Comparison of ENCODE assay signal across 1 cellular context in the genomic region with DNA sequence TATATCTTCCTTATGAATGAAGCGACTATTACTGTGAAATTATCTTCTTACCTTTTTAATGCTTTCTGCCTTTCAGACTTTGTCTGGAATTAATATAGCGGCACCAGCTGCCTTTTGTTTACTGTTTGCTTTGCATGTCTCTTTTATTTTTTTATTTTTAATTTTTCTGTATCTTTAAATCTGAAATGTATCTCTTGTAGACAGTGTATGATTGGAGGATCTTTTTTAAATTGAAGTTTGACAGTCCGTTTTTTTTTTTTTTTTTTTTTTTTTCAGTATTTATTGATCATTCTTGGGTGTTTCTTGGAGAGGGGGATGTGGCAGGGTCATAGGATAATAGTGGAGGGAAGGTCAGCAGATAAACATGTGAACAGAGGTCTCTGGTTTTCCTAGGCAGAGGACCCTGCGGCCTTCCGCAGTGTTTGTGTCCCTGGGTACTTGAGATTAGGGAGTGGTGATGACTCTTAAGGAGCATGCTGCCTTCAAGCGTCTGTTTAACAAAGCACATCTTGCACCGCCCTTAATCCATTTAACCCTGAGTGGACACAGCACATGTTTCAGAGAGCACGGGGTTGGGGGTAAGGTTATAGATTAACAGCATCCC.
A peak's percentile ranks its signal among the peaks of the same experiment; 100 is the strongest.
TF ChIP-seq lines count a peak whose summit lies in the region.

No MANE protein-coding gene starts in this region.

TF ChIP-seq in K562, 482 proteins besides CTCF, POLR2A, EP300 and RAD21 (continued from another document):
- TF ChIP-seq, protein P1, sequence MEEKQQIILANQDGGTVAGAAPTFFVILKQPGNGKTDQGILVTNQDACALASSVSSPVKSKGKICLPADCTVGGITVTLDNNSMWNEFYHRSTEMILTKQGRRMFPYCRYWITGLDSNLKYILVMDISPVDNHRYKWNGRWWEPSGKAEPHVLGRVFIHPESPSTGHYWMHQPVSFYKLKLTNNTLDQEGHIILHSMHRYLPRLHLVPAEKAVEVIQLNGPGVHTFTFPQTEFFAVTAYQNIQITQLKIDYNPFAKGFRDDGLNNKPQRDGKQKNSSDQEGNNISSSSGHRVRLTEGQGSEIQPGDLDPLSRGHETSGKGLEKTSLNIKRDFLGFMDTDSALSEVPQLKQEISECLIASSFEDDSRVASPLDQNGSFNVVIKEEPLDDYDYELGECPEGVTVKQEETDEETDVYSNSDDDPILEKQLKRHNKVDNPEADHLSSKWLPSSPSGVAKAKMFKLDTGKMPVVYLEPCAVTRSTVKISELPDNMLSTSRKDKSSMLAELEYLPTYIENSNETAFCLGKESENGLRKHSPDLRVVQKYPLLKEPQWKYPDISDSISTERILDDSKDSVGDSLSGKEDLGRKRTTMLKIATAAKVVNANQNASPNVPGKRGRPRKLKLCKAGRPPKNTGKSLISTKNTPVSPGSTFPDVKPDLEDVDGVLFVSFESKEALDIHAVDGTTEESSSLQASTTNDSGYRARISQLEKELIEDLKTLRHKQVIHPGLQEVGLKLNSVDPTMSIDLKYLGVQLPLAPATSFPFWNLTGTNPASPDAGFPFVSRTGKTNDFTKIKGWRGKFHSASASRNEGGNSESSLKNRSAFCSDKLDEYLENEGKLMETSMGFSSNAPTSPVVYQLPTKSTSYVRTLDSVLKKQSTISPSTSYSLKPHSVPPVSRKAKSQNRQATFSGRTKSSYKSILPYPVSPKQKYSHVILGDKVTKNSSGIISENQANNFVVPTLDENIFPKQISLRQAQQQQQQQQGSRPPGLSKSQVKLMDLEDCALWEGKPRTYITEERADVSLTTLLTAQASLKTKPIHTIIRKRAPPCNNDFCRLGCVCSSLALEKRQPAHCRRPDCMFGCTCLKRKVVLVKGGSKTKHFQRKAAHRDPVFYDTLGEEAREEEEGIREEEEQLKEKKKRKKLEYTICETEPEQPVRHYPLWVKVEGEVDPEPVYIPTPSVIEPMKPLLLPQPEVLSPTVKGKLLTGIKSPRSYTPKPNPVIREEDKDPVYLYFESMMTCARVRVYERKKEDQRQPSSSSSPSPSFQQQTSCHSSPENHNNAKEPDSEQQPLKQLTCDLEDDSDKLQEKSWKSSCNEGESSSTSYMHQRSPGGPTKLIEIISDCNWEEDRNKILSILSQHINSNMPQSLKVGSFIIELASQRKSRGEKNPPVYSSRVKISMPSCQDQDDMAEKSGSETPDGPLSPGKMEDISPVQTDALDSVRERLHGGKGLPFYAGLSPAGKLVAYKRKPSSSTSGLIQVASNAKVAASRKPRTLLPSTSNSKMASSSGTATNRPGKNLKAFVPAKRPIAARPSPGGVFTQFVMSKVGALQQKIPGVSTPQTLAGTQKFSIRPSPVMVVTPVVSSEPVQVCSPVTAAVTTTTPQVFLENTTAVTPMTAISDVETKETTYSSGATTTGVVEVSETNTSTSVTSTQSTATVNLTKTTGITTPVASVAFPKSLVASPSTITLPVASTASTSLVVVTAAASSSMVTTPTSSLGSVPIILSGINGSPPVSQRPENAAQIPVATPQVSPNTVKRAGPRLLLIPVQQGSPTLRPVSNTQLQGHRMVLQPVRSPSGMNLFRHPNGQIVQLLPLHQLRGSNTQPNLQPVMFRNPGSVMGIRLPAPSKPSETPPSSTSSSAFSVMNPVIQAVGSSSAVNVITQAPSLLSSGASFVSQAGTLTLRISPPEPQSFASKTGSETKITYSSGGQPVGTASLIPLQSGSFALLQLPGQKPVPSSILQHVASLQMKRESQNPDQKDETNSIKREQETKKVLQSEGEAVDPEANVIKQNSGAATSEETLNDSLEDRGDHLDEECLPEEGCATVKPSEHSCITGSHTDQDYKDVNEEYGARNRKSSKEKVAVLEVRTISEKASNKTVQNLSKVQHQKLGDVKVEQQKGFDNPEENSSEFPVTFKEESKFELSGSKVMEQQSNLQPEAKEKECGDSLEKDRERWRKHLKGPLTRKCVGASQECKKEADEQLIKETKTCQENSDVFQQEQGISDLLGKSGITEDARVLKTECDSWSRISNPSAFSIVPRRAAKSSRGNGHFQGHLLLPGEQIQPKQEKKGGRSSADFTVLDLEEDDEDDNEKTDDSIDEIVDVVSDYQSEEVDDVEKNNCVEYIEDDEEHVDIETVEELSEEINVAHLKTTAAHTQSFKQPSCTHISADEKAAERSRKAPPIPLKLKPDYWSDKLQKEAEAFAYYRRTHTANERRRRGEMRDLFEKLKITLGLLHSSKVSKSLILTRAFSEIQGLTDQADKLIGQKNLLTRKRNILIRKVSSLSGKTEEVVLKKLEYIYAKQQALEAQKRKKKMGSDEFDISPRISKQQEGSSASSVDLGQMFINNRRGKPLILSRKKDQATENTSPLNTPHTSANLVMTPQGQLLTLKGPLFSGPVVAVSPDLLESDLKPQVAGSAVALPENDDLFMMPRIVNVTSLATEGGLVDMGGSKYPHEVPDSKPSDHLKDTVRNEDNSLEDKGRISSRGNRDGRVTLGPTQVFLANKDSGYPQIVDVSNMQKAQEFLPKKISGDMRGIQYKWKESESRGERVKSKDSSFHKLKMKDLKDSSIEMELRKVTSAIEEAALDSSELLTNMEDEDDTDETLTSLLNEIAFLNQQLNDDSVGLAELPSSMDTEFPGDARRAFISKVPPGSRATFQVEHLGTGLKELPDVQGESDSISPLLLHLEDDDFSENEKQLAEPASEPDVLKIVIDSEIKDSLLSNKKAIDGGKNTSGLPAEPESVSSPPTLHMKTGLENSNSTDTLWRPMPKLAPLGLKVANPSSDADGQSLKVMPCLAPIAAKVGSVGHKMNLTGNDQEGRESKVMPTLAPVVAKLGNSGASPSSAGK (IDR thresholded peaks at IDR 0.05), result peak; percentile 19
- peak; percentile 79 for TF ChIP-seq CBFA2T3 (IDR thresholded peaks at IDR 0.05)
